In the genomic region with DNA sequence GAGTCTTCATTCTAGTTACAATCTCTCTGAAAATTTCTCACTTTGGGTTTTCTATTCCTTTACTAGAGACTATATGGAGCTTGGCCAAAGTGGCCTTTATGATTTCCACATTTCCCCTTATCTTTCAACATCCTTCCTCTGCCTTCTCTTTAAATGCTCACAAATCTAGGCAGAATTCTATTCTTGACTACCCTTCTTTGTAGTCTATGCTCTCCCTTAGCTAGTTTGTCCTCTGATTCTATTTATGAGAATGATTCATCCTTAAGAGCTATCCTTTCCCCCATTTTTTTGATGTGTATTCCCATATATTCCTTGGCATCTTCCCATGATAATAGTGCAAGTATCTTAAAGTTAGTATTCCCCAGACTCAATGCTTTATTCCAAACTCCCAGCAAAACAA, we compare ENCODE assay signal across 22 cellular contexts. TPM values are rescaled to one million over a fixed set of nuclear protein-coding genes. Genes with fewer than 3 reads are reported as not detected.
DNase-seq lines count a peak whose midpoint lies in the region; ATAC-seq and TF ChIP-seq lines count a peak whose summit lies in the region.
"Had no signal": no experiment of that assay in that cellular context is flagged by ENCODE, and none has a peak within 500 bp of the region (broad histone marks: within the 10 kb centered on the region; RNA-seq: fewer than 3 reads in every experiment).

No MANE protein-coding gene starts in this region.

- no peaks in the 10 kb centered on the region for H3K9me2 ChIP-seq in HCT116 (ENCODE audit: insufficient read depth)

- no TSS peak for BruUV-seq in HCT116 (replicated peaks; lab: Mats Ljungman, UMichigan)

- no peaks in the 10 kb centered on the region for H3K9me3 Mint-ChIP-seq in nephron progenitor cell
- H3K9me3 Mint-ChIP-seq: CD8-positive, alpha-beta T cell had no signal

- ATAC-seq in HCT116 (no peak), HG02759 (IDR thresholded peaks at IDR 0.05; ENCODE audit: unreplicated experiment) (no peak)
- ATAC-seq: A549; CD8-positive, alpha-beta T cell; K562 had no signal

- peak overlapping the region; percentile 14 for H3K4me3 Mint-ChIP-seq in nephron progenitor cell
- H3K4me3 Mint-ChIP-seq: CD8-positive, alpha-beta T cell had no signal

- RAD21 ChIA-PET in HCT116 (lab: Charles Lee; ENCODE audit: low non-redundant PET in 1 of 2, low total read pairs in 2 of 2, uncharacterized antibody in 2 of 2, unreplicated experiment in 2 of 2): no interaction called here

- POLR2A ChIA-PET in HCT116 (lab: Charles Lee): no interaction called here

- TF ChIP-seq POLR2A in HCT116 (IDR thresholded peaks at IDR 0.05; ENCODE audit: borderline replicate concordance, extremely low read depth, insufficient read depth, insufficient read length): no peak

- H3K27me3 ChIP-seq in BE2C (no peaks in the 10 kb centered on the region), HCT116 (ENCODE audit: insufficient read depth, low read length) (no peaks in the 10 kb centered on the region)
- H3K27me3 ChIP-seq: BLaER1 treated with 17β-estradiol and CSF1 and Interleukin-3, amounts not matched to agents 10 nM and 100 nM had no signal

- H3K4me3 ChIP-seq in BE2C (ENCODE audit: low read depth, low read length) (peak overlapping the region; percentile 82), HCT116 (replicated peaks in 1 of 2; ENCODE audit: low read depth in 1 of 2, low read length in 2 of 2) (no peak overlapping the region)
- H3K4me3 ChIP-seq: A549; BLaER1 treated with 17β-estradiol and CSF1 and Interleukin-3, amounts not matched to agents 10 nM and 100 nM; K562 had no signal

- H3K9me3 ChIP-seq in BE2C (no peaks in the 10 kb centered on the region), HCT116 (ENCODE audit: control insufficient read depth in 1 of 2, insufficient read depth in 1 of 2, low read depth in 1 of 2, low read length in 2 of 2) (no peaks in the 10 kb centered on the region)
- H3K9me3 ChIP-seq: A549; BLaER1 treated with 17β-estradiol and CSF1 and Interleukin-3, amounts not matched to agents 10 nM and 100 nM had no signal

- H4K20me1 ChIP-seq in HCT116 (ENCODE audit: insufficient read depth): no peaks in the 10 kb centered on the region
- H4K20me1 ChIP-seq: BLaER1 treated with 17β-estradiol and CSF1 and Interleukin-3, amounts not matched to agents 10 nM and 100 nM had no signal

- H3K4me1 ChIP-seq in BE2C (peaks cover 10% of the 10 kb centered on the region), HCT116 (ENCODE audit: control insufficient read depth in 1 of 2, insufficient read depth in 2 of 2, low read length in 2 of 2) (peaks cover 0 to 14% of the 10 kb centered on the region in 2 experiments; a peak in 2 of 4 replicates)
- H3K4me1 ChIP-seq: A549; BLaER1 treated with 17β-estradiol and CSF1 and Interleukin-3, amounts not matched to agents 10 nM and 100 nM had no signal

- no peak overlapping the region for H3K4me2 ChIP-seq in HCT116 (ENCODE audit: low read length)
- H3K4me2 ChIP-seq: A549 had no signal

- no peak for TF ChIP-seq CTCF in BE2C (IDR thresholded peaks at IDR 0.05; ENCODE audit: low read depth, low read length)
- no peak for TF ChIP-seq CTCF in HCT116 (IDR thresholded peaks at IDR 0.05 in 2 of 3, conservative IDR thresholded peaks at IDR 0.05 in 1 of 3; ENCODE audit: borderline replicate concordance in 1 of 3, insufficient read depth in 1 of 3, low read depth in 2 of 3, low read length in 2 of 3)
- no peak for TF ChIP-seq CTCF in nephron progenitor cell (IDR thresholded peaks at IDR 0.05)

- DNase-seq in BE2C: no peak
- no peak for DNase-seq in HCT116 (ENCODE audit: low read depth, low spot score)
- DNase-seq in SKM-1 treated with dmso at 0.1 percent for 144 hours (lab: John Stamatoyannopoulos, UW; ENCODE audit: unreplicated experiment): peak; percentile 30
- DNase-seq in nephron progenitor cell: no peak
- no peak for DNase-seq in stimulated activated CD4-positive, alpha-beta T cell treated with anti-CD3 and anti-CD28 coated beads, Interleukin-1b, Interleukin-23, amount 100 ng/mL, for 48 hours
- DNase-seq in cerebellar cortex (ENCODE audit: low spot score): no peak
- DNase-seq: Calu3; CD8-positive, alpha-beta T cell; DMS153; EL; NCI-H1105 treated with DMSO at 0.1 percent for 48 hours; NCI-H187; NCI-H446 treated with DMSO at 0.1 percent for 48 hours; NCI-H526 treated with DMSO at 0.1 percent for 48 hours; OCI-M1; Right ventricle myocardium superior had no signal

- no peak overlapping the region for H3K9ac ChIP-seq in HCT116 (ENCODE audit: low read length)
- H3K9ac ChIP-seq: BLaER1 treated with 17β-estradiol and CSF1 and Interleukin-3, amounts not matched to agents 10 nM and 100 nM had no signal

- H3K27ac Mint-ChIP-seq in nephron progenitor cell: no peak overlapping the region
- H3K27ac Mint-ChIP-seq: CD8-positive, alpha-beta T cell had no signal

- H2AFZ ChIP-seq in HCT116 (ENCODE audit: low read depth, low read length, poor library complexity, severe bottlenecking): peak overlapping the region; percentile 86

- no peak for TF ChIP-seq RAD21 in HCT116 (IDR thresholded peaks at IDR 0.05; ENCODE audit: low read depth)

- no peak overlapping the region for H3K27ac ChIP-seq in HCT116 (ENCODE audit: low read depth, low read length)
- H3K27ac ChIP-seq: A549; BLaER1 treated with 17β-estradiol and CSF1 and Interleukin-3, amounts not matched to agents 10 nM and 100 nM had no signal

- H3K4me1 Mint-ChIP-seq in nephron progenitor cell: peaks cover 47% of the 10 kb centered on the region

- no peaks in the 10 kb centered on the region for H3K36me3 Mint-ChIP-seq in nephron progenitor cell (ENCODE audit: low read depth)
- H3K36me3 Mint-ChIP-seq: CD8-positive, alpha-beta T cell had no signal

- H3K79me2 ChIP-seq in HCT116 (ENCODE audit: insufficient read depth, low read length): no peaks in the 10 kb centered on the region

- H3K36me3 ChIP-seq in BE2C: peaks cover 42% of the 10 kb centered on the region
- H3K36me3 ChIP-seq in HCT116 (ENCODE audit: control insufficient read depth in 1 of 2, insufficient read depth in 2 of 2, low read length in 2 of 2): no peaks in the 10 kb centered on the region
- H3K36me3 ChIP-seq: BLaER1 treated with 17β-estradiol and CSF1 and Interleukin-3, amounts not matched to agents 10 nM and 100 nM had no signal

- intact Hi-C loops in HCT116 (cut with micrococcal nuclease): no loop called here

- peaks cover 4% of the 10 kb centered on the region for H3K27me3 Mint-ChIP-seq in nephron progenitor cell (ENCODE audit: low read depth, poor library complexity)

- CTCF ChIA-PET in HCT116 (lab: Charles Lee): no interaction called here

TF ChIP-seq in HCT116, 20 proteins besides CTCF, POLR2A, EP300 and RAD21:
- TF ChIP-seq TCF7L2 (IDR thresholded peaks at IDR 0.05; ENCODE audit: borderline replicate concordance, extremely low read depth, insufficient read depth, insufficient read length): peak; percentile 8
- no peak for TF ChIP-seq JUND (IDR thresholded peaks at IDR 0.05)

RNA-seq across cellular contexts. Expression of gene IL20RA, which starts 53.2 kb away (rescaled TPM):
- polyA plus RNA-seq in BE2C (2012; ENCODE audit: insufficient read depth, insufficient read length, low read depth): 0.39 TPM
- 1.1 TPM for total RNA-seq in HCT116 (2021; ENCODE audit: unreplicated experiment)
- polyA plus RNA-seq in HCT116 (2012): 0.62 and 0.83 TPM in 2 replicates
- total RNA-seq: CD8-positive, alpha-beta T cell; K562; RPMI7951; SK-MEL-5 had no signal
- polyA plus RNA-seq: K562 had no signal
